ENCODE assay signal across 8 cellular contexts in the genomic region with DNA sequence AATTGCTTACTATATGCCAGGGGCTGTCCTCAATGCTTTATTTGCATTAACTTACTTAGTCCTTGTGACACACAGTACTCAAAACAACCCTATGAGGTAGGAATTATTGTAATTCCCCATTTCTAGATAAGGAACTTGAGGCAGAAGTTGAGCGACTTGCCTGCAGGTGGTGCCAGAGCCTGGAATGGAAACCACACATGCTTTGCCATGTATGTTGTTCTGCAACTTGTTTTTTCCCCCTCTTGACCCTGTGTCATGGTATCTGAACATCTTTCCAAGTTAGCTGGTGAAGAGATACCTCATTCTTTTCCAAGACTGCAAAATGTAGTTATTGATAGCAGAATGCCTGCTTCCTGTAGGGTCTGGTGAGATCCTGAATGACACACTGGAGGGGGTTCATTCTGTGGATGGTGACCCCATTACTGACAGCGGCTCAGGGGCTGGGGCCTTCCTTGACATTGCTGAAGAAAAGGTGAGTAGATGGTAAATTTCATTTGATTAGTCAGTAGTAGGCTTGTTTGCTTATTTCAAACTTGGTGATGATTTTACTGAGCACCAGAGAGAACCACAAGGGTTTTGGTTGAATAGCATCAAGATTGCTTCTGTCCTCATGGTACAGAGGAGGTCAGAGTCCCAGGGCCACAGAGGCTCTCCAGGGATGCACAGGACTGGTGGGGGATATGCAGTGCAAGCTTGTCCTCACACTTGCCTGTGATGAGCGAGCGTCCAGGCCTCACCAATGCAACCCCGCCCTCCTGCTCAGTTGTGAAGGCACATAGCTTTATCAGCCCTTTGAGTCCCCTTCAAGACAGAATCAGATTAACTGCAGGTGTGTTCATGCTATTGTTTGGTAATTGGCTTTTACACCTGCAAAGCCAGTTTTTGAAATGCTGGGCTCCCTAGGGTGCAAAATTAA. TPM values are rescaled to one million over a fixed set of nuclear protein-coding genes. Genes with fewer than 3 reads are reported as not detected.
DNase-seq lines count a peak whose midpoint lies in the region; ATAC-seq and TF ChIP-seq lines count a peak whose summit lies in the region.

No MANE protein-coding gene starts in this region.

- H3K4me1 ChIP-seq in PC-9 (replicated peaks; ENCODE audit: insufficient read depth) (no peaks in the 10 kb centered on the region), prostate gland (replicated peaks) (no peaks in the 10 kb centered on the region)

- H3K4me3 Mint-ChIP-seq in activated T-cell treated with anti-CD3 and anti-CD28 coated beads, Interleukin-2, amount 50 U/mL, for 72 hours, result no peak overlapping the region

- peaks cover 15% of the 10 kb centered on the region for H3K4me1 Mint-ChIP-seq in activated T-cell treated with anti-CD3 and anti-CD28 coated beads, Interleukin-2, amount 50 U/mL, for 72 hours (ENCODE audit: low read depth)

- POLR2A ChIA-PET in PC-9 (lab: Charles Lee; ENCODE audit: unreplicated experiment), result interaction anchor here (0.6 kb wide), 1 partner anchor 138 kb away, joined by 3 read pairs; no protein-coding TSS in a partner anchor

- DNase-seq in DMS 273 (lab: John Stamatoyannopoulos, UW; ENCODE audit: unreplicated experiment) (peak; percentile 75), DMS 273 treated with DMSO at 0.1 percent for 48 hours (lab: John Stamatoyannopoulos, UW) (no peak), HT-29 (ENCODE audit: low spot score) (peak; percentile 36), PC-9 (peak; percentile 39 to 59), foreskin fibroblast (peak; percentile 53 to 84), prostate gland (ENCODE audit: low spot score) (no peak)
- peak; percentile 47 to 55 for DNase-seq in activated T-cell treated with anti-CD3 and anti-CD28 coated beads, Interleukin-2, amount 50 U/mL, for 72 hours

- H3K36me3 Mint-ChIP-seq in activated T-cell treated with anti-CD3 and anti-CD28 coated beads, Interleukin-2, amount 50 U/mL, for 72 hours (ENCODE audit: insufficient read depth in 2 of 2), result no peaks in the 10 kb centered on the region

- H3K9me3 ChIP-seq in PC-9 (ENCODE audit: insufficient read depth, low read depth) (no peaks in the 10 kb centered on the region), prostate gland (no peaks in the 10 kb centered on the region)

- H3K79me2 ChIP-seq in PC-9 (ENCODE audit: low read depth), result no peaks in the 10 kb centered on the region

- BruUV-seq in PC-9 (replicated peaks; lab: Mats Ljungman, UMichigan), result no TSS peak

- H3K9me3 Mint-ChIP-seq in activated T-cell treated with anti-CD3 and anti-CD28 coated beads, Interleukin-2, amount 50 U/mL, for 72 hours, result no peaks in the 10 kb centered on the region

- no peaks in the 10 kb centered on the region for H3K9me2 ChIP-seq in PC-9 (ENCODE audit: insufficient read depth)

- H2AFZ ChIP-seq in PC-9, result no peak overlapping the region

- no peak overlapping the region for H3K4me2 ChIP-seq in PC-9

- peak; percentile 80 for TF ChIP-seq CTCF in PC-9 (conservative IDR thresholded peaks at IDR 0.05)
- peak; percentile 72 for TF ChIP-seq CTCF in foreskin fibroblast (IDR thresholded peaks at IDR 0.05; ENCODE audit: low read depth, low read length)
- TF ChIP-seq CTCF in prostate gland (IDR thresholded peaks at IDR 0.05), result peak; percentile 22 to 67 (median 53)

- no peaks in the 10 kb centered on the region for H3F3A ChIP-seq in PC-9 (ENCODE audit: insufficient read depth, low read depth)

- 81% methylated on average over 5 of the region's 5 CpGs for WGBS in prostate gland

- CTCF ChIA-PET in PC-9 (lab: Charles Lee), result no interaction called here

- no peaks in the 10 kb centered on the region for H3K27me3 ChIP-seq in PC-9 (ENCODE audit: insufficient read depth, low read depth)
- no peaks in the 10 kb centered on the region for H3K27me3 ChIP-seq in prostate gland (replicated peaks; ENCODE audit: insufficient read depth)

- intact Hi-C loops in PC-9 (cut with micrococcal nuclease; ENCODE audit: unreplicated experiment) (loop anchor here (1.0 to 10.0 kb wide), 4 partner anchors 54 to 864 kb away; partner anchors contain the start of gene TGFBR1), prostate gland (cut with DNase I) (no loop called here)

- no peaks in the 10 kb centered on the region for H3K36me3 ChIP-seq in PC-9 (ENCODE audit: low read depth)
- no peaks in the 10 kb centered on the region for H3K36me3 ChIP-seq in prostate gland

- H3K27me3 Mint-ChIP-seq in activated T-cell treated with anti-CD3 and anti-CD28 coated beads, Interleukin-2, amount 50 U/mL, for 72 hours (ENCODE audit: low read depth), result peaks cover 3% of the 10 kb centered on the region

- H4K20me1 ChIP-seq in PC-9 (ENCODE audit: insufficient read depth), result no peaks in the 10 kb centered on the region

- ATAC-seq in activated T-cell treated with anti-CD3 and anti-CD28 coated beads, Interleukin-2, amount 50 U/mL, for 72 hours (replicated peaks in 1 of 2), result peak; percentile 55 to 66
- ATAC-seq in HG03196 (IDR thresholded peaks at IDR 0.05; ENCODE audit: unreplicated experiment), result no peak

- H3K27ac Mint-ChIP-seq in activated T-cell treated with anti-CD3 and anti-CD28 coated beads, Interleukin-2, amount 50 U/mL, for 72 hours, result no peak overlapping the region

- H3K27ac ChIP-seq in PC-9 (no peak overlapping the region), prostate gland (no peak overlapping the region)

- no peak for TF ChIP-seq POLR2A in prostate gland (IDR thresholded peaks at IDR 0.05)

- no peak overlapping the region for H3K4me3 ChIP-seq in PC-9
- H3K4me3 ChIP-seq in foreskin fibroblast (ENCODE audit: low read depth in 1 of 2, low read length in 2 of 2), result no peak overlapping the region
- H3K4me3 ChIP-seq in prostate gland, result no peak overlapping the region

RNA-seq across cellular contexts. Expression of gene COL15A1, which starts 57.0 kb away (rescaled TPM):
- not detected in 2 replicates for total RNA-seq in HT-29 (2014; rRNA removed; shearing (Covaris generic))
- total RNA-seq in PC-9 (2021) (not detected in 2 replicates), prostate gland (10 to 100 TPM; 10.3 to 79.9 TPM)
- under 1 TPM; 0.19 to 0.30 TPM for total RNA-seq in activated T-cell treated with anti-CD3 and anti-CD28 coated beads, Interleukin-2, amount 50 U/mL, for 72 hours

Comparison
In these comparisons a context has a peak if more than half of its experiments do, and no peak if none do; other contexts are left out.
1. DNase-seq: peak in DMS 273 (single experiment), HT-29 (single experiment), PC-9 (2 of 2), activated T-cell treated with anti-CD3 and anti-CD28 coated beads, Interleukin-2, amount 50 U/mL, for 72 hours (2 of 2) and foreskin fibroblast (2 of 2); none in DMS 273 treated with DMSO at 0.1 percent for 48 hours (single experiment) and prostate gland (single experiment).
2. RNA of gene COL15A1, which starts 57.0 kb away (total RNA-seq): 10.3 to 79.9 TPM in prostate gland; 0.19 to 0.30 TPM in activated T-cell treated with anti-CD3 and anti-CD28 coated beads, Interleukin-2, amount 50 U/mL, for 72 hours, not detected in PC-9 and not detected in HT-29; every median in the first group is over 4 times any median in the second.
3. Peak in every context shown above with its lines, with median percentiles within 50 percentile points of each other: CTCF ChIP-seq.